In genomic region chr3:161893972-161894371, GRCh38 we compare ENCODE assay signal across 21 cellular contexts.
DNase-seq lines count a peak whose midpoint lies in the region; ATAC-seq and TF ChIP-seq lines count a peak whose summit lies in the region.
"Had no signal": no experiment of that assay in that cellular context is flagged by ENCODE, and none has a peak within 500 bp of the region (broad histone marks: within the 10 kb centered on the region; RNA-seq: fewer than 3 reads in every experiment).

No MANE protein-coding gene starts in this region.

- intact Hi-C loops in lower leg skin (cut with DNase I; ENCODE audit: low total_unique reads), result no loop called here

- WGBS in lower leg skin, 2 donors, result 42 to 43% methylated on average over 1 of the region's 1 CpG

- peak; percentile 43 for DNase-seq in A172 (ENCODE audit: low spot score)
- DNase-seq in HS-5 (ENCODE audit: low read depth), result peak; percentile 61
- DNase-seq in astrocyte of the spinal cord (ENCODE audit: low read depth, low spot score), result peak; percentile 69
- peak; percentile 75 to 85 for DNase-seq in foreskin fibroblast
- DNase-seq in HK-2 (ENCODE audit: unreplicated experiment), result no peak
- DNase-seq in iPS-NIHi7 (ENCODE audit: extremely low spot score), result no peak
- DNase-seq in lower leg skin (ENCODE audit: low spot score in 2 of 2), result no peak
- DNase-seq: 8988T; activated naive CD8-positive, alpha-beta T cell treated with anti-CD3 and anti-CD28 coated beads, Interleukin-2, amount 50 U/mL, for 24 hours; CD4-positive, CD25-positive, alpha-beta regulatory T cell; DMS79; glutamatergic neuron; immature natural killer cell; natural killer cell; NCI-H2081; NCI-H510A treated with DMSO at 0.1 percent for 48 hours; psoas muscle; stimulated activated CD4-positive, alpha-beta T cell treated with anti-CD3 and anti-CD28 coated beads, Interleukin-12 subunit alpha, Interleukin-12 subunit beta, amount 100 ng/mL, for 4 hours; stimulated activated naive B cell treated with anti-CD40 and anti-IgM and Interleukin-4, amounts not matched to agents 10 μg/mL and 1 μg/mL and 100 μg/mL, for 72 hours; trophoblast cell had no signal

- no peak for TF ChIP-seq POLR2A in lower leg skin (IDR thresholded peaks at IDR 0.05)

- H3K4me3 ChIP-seq in astrocyte of the spinal cord (ENCODE audit: low read depth, low read length) (no peak overlapping the region), foreskin fibroblast (ENCODE audit: low read depth in 1 of 2, low read length in 2 of 2) (no peak overlapping the region), lower leg skin (ENCODE audit: low read depth, poor library complexity, severe bottlenecking) (no peak overlapping the region)
- H3K4me3 ChIP-seq: psoas muscle had no signal

- ATAC-seq in HG02884 (IDR thresholded peaks at IDR 0.05; ENCODE audit: unreplicated experiment), result no peak
- ATAC-seq: activated naive CD8-positive, alpha-beta T cell treated with anti-CD3 and anti-CD28 coated beads, Interleukin-2, amount 50 U/mL, for 24 hours; natural killer cell; psoas muscle; stimulated activated naive B cell treated with anti-CD40 and anti-IgM and Interleukin-4, amounts not matched to agents 10 μg/mL and 1 μg/mL and 100 μg/mL, for 72 hours had no signal

- TF ChIP-seq CTCF in astrocyte of the spinal cord (IDR thresholded peaks at IDR 0.05; ENCODE audit: low read depth, low read length) (no peak), foreskin fibroblast (IDR thresholded peaks at IDR 0.05; ENCODE audit: low read depth, low read length) (no peak), lower leg skin (IDR thresholded peaks at IDR 0.05) (no peak)

- in situ Hi-C loops in astrocyte of the spinal cord (cut with HindIII; ENCODE audit: low sequenced_read_pairs), result no loop called here

Comparison
In these comparisons a context has a peak if more than half of its experiments do, and no peak if none do; other contexts are left out.
1. DNase-seq: peak in A172 (single experiment), HS-5 (single experiment), astrocyte of the spinal cord (single experiment) and foreskin fibroblast (2 of 2); none in HK-2 (single experiment), iPS-NIHi7 (single experiment) and lower leg skin (0 of 2).